ENCODE assay signal across 2 cellular contexts in the genomic region with DNA sequence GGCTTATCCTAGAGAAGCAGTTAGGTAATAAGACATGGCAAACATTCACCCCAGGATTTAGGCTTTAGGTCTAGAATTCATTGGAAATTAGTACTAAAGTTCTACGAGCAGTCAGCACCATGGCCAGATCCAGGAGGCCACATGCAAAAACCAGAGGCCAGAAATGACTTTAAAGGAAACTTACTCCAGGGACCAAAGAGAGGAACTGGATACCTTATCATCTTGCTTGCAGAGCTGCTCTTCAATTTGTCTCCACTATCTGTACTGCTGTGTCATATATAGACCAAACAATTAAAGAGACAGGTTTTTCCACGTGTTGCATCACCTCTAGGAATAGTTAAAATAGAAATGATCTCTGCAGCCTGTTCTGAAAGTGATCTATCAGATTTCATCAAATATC.
A peak's percentile ranks its signal among the peaks of the same experiment; 100 is the strongest.
TF ChIP-seq lines count a peak whose summit lies in the region.

No MANE protein-coding gene starts in this region.

TF ChIP-seq in GM23338, 12 proteins besides CTCF, POLR2A, EP300 and RAD21 (continued from another document):
- TF ChIP-seq, protein P1, sequence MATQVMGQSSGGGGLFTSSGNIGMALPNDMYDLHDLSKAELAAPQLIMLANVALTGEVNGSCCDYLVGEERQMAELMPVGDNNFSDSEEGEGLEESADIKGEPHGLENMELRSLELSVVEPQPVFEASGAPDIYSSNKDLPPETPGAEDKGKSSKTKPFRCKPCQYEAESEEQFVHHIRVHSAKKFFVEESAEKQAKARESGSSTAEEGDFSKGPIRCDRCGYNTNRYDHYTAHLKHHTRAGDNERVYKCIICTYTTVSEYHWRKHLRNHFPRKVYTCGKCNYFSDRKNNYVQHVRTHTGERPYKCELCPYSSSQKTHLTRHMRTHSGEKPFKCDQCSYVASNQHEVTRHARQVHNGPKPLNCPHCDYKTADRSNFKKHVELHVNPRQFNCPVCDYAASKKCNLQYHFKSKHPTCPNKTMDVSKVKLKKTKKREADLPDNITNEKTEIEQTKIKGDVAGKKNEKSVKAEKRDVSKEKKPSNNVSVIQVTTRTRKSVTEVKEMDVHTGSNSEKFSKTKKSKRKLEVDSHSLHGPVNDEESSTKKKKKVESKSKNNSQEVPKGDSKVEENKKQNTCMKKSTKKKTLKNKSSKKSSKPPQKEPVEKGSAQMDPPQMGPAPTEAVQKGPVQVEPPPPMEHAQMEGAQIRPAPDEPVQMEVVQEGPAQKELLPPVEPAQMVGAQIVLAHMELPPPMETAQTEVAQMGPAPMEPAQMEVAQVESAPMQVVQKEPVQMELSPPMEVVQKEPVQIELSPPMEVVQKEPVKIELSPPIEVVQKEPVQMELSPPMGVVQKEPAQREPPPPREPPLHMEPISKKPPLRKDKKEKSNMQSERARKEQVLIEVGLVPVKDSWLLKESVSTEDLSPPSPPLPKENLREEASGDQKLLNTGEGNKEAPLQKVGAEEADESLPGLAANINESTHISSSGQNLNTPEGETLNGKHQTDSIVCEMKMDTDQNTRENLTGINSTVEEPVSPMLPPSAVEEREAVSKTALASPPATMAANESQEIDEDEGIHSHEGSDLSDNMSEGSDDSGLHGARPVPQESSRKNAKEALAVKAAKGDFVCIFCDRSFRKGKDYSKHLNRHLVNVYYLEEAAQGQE (IDR thresholded peaks at IDR 0.05; ENCODE audit: unreplicated experiment) = peak; percentile 79
- TF ChIP-seq ZNF331 (CRISPR knock-in tag; IDR thresholded peaks at IDR 0.05; ENCODE audit: low read depth) = no peak
TF ChIP-seq in GM23338: peak in this region for 1.

TF ChIP-seq in liver, 16 proteins besides CTCF, POLR2A, EP300 and RAD21:
- TF ChIP-seq, protein P1 (IDR thresholded peaks at IDR 0.05) = peak; percentile 97
- TF ChIP-seq JUND (IDR thresholded peaks at IDR 0.05) = no peak
TF ChIP-seq in liver: peak in this region for 1.
